Comparison of ENCODE assay signal across 1 cellular context in genomic region chr17:7583253-7584109, GRCh38.
TF ChIP-seq lines count a peak whose summit lies in the region.

TSS of gene MPDU1 (plus strand) at chr17:7583852. CDS start at chr17:7583863, 11 bp downstream.

TF ChIP-seq in K562, 482 proteins besides CTCF, POLR2A, EP300 and RAD21 (continued from another document and continues in another):
- TF ChIP-seq ZNF217 (CRISPR knock-in tag; IDR thresholded peaks at IDR 0.05) (no peak), ZSCAN29 (IDR thresholded peaks at IDR 0.05) (no peak), E2F5 (CRISPR knock-in tag; IDR thresholded peaks at IDR 0.05) (peak; percentile 86; the same call in 1 of the 2 replicates), ZNF644 (tag; IDR thresholded peaks at IDR 0.05; ENCODE audit: low read depth) (peak; percentile 62), ZNF324 (CRISPR knock-in tag; IDR thresholded peaks at IDR 0.05) (no peak), MXI1 (IDR thresholded peaks at IDR 0.05; ENCODE audit: low read depth, low read length) (peak; percentile 99), ZNF551 (CRISPR knock-in tag; IDR thresholded peaks at IDR 0.05) (no peak), ZHX1 (conservative IDR thresholded peaks at IDR 0.05; ENCODE audit: low read length) (peak; percentile 84; the same call in 1 of the 2 replicates), SNIP1 (IDR thresholded peaks at IDR 0.05; ENCODE audit: low read depth) (no peak), MYBL2 (IDR thresholded peaks at IDR 0.05; ENCODE audit: low read depth) (no peak; the same call in 1 of the 2 replicates), MYBL2 (CRISPR knock-in tag; IDR thresholded peaks at IDR 0.05; ENCODE audit: borderline replicate concordance) (no peak), SIRT6 (IDR thresholded peaks at IDR 0.05; ENCODE audit: low read depth, low read length) (no peak), HNRNPL (IDR thresholded peaks at IDR 0.05; ENCODE audit: low read depth, low read length) (no peak), POLR2AphosphoS2 (IDR thresholded peaks at IDR 0.05; ENCODE audit: low read length) (no peak; the same call in 1 of the 2 replicates), ETS2 (tag; IDR thresholded peaks at IDR 0.05; ENCODE audit: borderline replicate concordance, poor library complexity, severe bottlenecking) (no peak), RNF219 (CRISPR knock-in tag; IDR thresholded peaks at IDR 0.05) (no peak), ZNF384 (IDR thresholded peaks at IDR 0.05; ENCODE audit: low read depth, low read length) (no peak), ERF (CRISPR knock-in tag; IDR thresholded peaks at IDR 0.05) (0 out of 2 replicates have a peak, but pooled peaks have one; percentile 54), MAFK (IDR thresholded peaks at IDR 0.05; ENCODE audit: low read length) (no peak), NFE2L1 (tag; IDR thresholded peaks at IDR 0.05; ENCODE audit: borderline replicate concordance, low read depth) (no peak), NR2C2 (CRISPR knock-in tag; IDR thresholded peaks at IDR 0.05) (peak; percentile 75), NR2C2 (tag; IDR thresholded peaks at IDR 0.05) (peak; percentile 66), SMAD1 (IDR thresholded peaks at IDR 0.05; ENCODE audit: low read depth, low read length, partially characterized antibody) (no peak), ZNF280B (CRISPR knock-in tag; IDR thresholded peaks at IDR 0.05) (no peak), ZBTB17 (CRISPR knock-in tag; IDR thresholded peaks at IDR 0.05) (no peak; the same call in 1 of the 2 replicates), TFAM (CRISPR knock-in tag; conservative IDR thresholded peaks at IDR 0.05) (no peak), RAD51 (IDR thresholded peaks at IDR 0.05; ENCODE audit: borderline replicate concordance, low read depth) (no peak), HDAC8 (tag; IDR thresholded peaks at IDR 0.05) (peak; percentile 79; the same call in 1 of the 2 replicates), TRIM25 (IDR thresholded peaks at IDR 0.05; ENCODE audit: borderline replicate concordance) (no peak), ELK3 (CRISPR knock-in tag; IDR thresholded peaks at IDR 0.05) (no peak), PTBP1 (IDR thresholded peaks at IDR 0.05; ENCODE audit: low read depth, low read length) (no peak), MED1 (CRISPR knock-in tag; IDR thresholded peaks at IDR 0.05; ENCODE audit: borderline replicate concordance) (no peak), BRCA1 (IDR thresholded peaks at IDR 0.05) (no peak), BRCA1 (CRISPR knock-in tag; IDR thresholded peaks at IDR 0.05) (no peak), CCAR2 (IDR thresholded peaks at IDR 0.05; ENCODE audit: low read depth, low read length) (no peak), ZNF707 (CRISPR knock-in tag; conservative IDR thresholded peaks at IDR 0.05) (no peak), SRSF9 (IDR thresholded peaks at IDR 0.05; ENCODE audit: borderline replicate concordance, low read depth, low read length) (no peak), ZFP91 (CRISPR knock-in tag; IDR thresholded peaks at IDR 0.05) (no peak), U2AF2 (optimal IDR thresholded peaks at IDR 0.05; ENCODE audit: low read depth, low read length) (no peak), ZBTB8A (IDR thresholded peaks at IDR 0.05; ENCODE audit: partially characterized antibody) (no peak), HMGXB4 (CRISPR knock-in tag; IDR thresholded peaks at IDR 0.05) (no peak), ADNP (tag; IDR thresholded peaks at IDR 0.05) (no peak), RB1 (IDR thresholded peaks at IDR 0.05; ENCODE audit: low read depth) (peak; percentile 45; the same call in 1 of the 2 replicates), NONO (IDR thresholded peaks at IDR 0.05; ENCODE audit: low read depth in 2 of 2, low read length in 1 of 2) (no peak), PBX2 (CRISPR knock-in tag; IDR thresholded peaks at IDR 0.05; ENCODE audit: low read depth) (no peak), PBX2 (tag; conservative IDR thresholded peaks at IDR 0.05; ENCODE audit: low read depth) (peak; percentile 43), RBM15 (IDR thresholded peaks at IDR 0.05; ENCODE audit: insufficient read depth, low read length) (no peak), MTF1 (CRISPR knock-in tag; IDR thresholded peaks at IDR 0.05; ENCODE audit: borderline replicate concordance) (no peak), TOE1 (IDR thresholded peaks at IDR 0.05; ENCODE audit: borderline replicate concordance) (peak; percentile 15; the same call in 1 of the 2 replicates), TOE1 (CRISPR knock-in tag; IDR thresholded peaks at IDR 0.05; ENCODE audit: borderline replicate concordance, low read depth) (no peak; the same call in 1 of the 2 replicates), ZNF696 (CRISPR knock-in tag; conservative IDR thresholded peaks at IDR 0.05) (no peak), CC2D1A (IDR thresholded peaks at IDR 0.05) (no peak), BCL6 (CRISPR knock-in tag; IDR thresholded peaks at IDR 0.05) (no peak), TEAD4 (IDR thresholded peaks at IDR 0.05; ENCODE audit: low read length) (peak; percentile 54), TEAD4 (CRISPR knock-in tag; IDR thresholded peaks at IDR 0.05; ENCODE audit: borderline replicate concordance) (no peak), PML (IDR thresholded peaks at IDR 0.05; ENCODE audit: low read length) (peak; percentile 58), ZNF77 (CRISPR knock-in tag; IDR thresholded peaks at IDR 0.05) (no peak), NFE2 (IDR thresholded peaks at IDR 0.05; ENCODE audit: low read depth) (no peak), RBM34 (IDR thresholded peaks at IDR 0.05; ENCODE audit: borderline replicate concordance, insufficient read depth, low read length) (no peak)
